In genomic region chr6:31769684-31770371, GRCh38 we compare ENCODE assay signal across 8 cellular contexts. TPM values are rescaled to one million over a fixed set of nuclear protein-coding genes. Genes with fewer than 3 reads are reported as not detected.
DNase-seq lines count a peak whose midpoint lies in the region; ATAC-seq and TF ChIP-seq lines count a peak whose summit lies in the region.

No MANE protein-coding gene starts in this region.

- no peaks in the 10 kb centered on the region for H4K20me1 ChIP-seq in osteoblast (ENCODE audit: insufficient read depth, low read length)

- TF ChIP-seq CTCF in C4-2B (conservative IDR thresholded peaks at IDR 0.05): peak; percentile 96
- TF ChIP-seq CTCF in osteoblast (IDR thresholded peaks at IDR 0.05; ENCODE audit: extremely low read depth, low read depth, low read length): peak; percentile 85

- peak; percentile 96 for DNase-seq in OCI-M1 (lab: John Stamatoyannopoulos, UW)
- DNase-seq in activated T-cell treated with anti-CD3 and anti-CD28 coated beads for 24 hours (ENCODE audit: low read depth): peak; percentile 76
- DNase-seq in fibroblast of gingiva (ENCODE audit: low read depth): peak; percentile 34
- peak; percentile 97 for DNase-seq in osteoblast (ENCODE audit: insufficient read length, low spot score, missing footprints)
- DNase-seq in ureter (ENCODE audit: low spot score): peak; percentile 70

- ATAC-seq in HG02610 (IDR thresholded peaks at IDR 0.05; ENCODE audit: unreplicated experiment) (peak; percentile 50), HG03354 (IDR thresholded peaks at IDR 0.05; ENCODE audit: poor library complexity, severe bottlenecking, unreplicated experiment) (no peak)

- no peak overlapping the region for H3K4me3 ChIP-seq in osteoblast (ENCODE audit: insufficient read depth, low read length)

- H3K79me2 ChIP-seq in osteoblast (ENCODE audit: insufficient read depth, low read length): no peaks in the 10 kb centered on the region

- H3K4me1 ChIP-seq in osteoblast (ENCODE audit: insufficient read depth, low read length): peaks cover 4% of the 10 kb centered on the region

- H3K27ac ChIP-seq in C4-2B (no peak overlapping the region), osteoblast (ENCODE audit: low read depth, low read length) (no peak overlapping the region)

- no peaks in the 10 kb centered on the region for H3K36me3 ChIP-seq in osteoblast (ENCODE audit: insufficient read depth, low read length)

- H3K9me3 ChIP-seq in osteoblast (ENCODE audit: low read depth, low read length): no peaks in the 10 kb centered on the region

- H3K4me2 ChIP-seq in osteoblast (ENCODE audit: insufficient read depth, low read length): no peak overlapping the region

- no peak overlapping the region for H2AFZ ChIP-seq in osteoblast (ENCODE audit: low read length)

- H3K27me3 ChIP-seq in osteoblast (ENCODE audit: insufficient read depth, low read length): no peaks in the 10 kb centered on the region

RNA-seq across cellular contexts. Expression of gene VWA7, which starts 7.3 kb away (rescaled TPM):
- total RNA-seq in osteoblast (0.29 and 0.36 TPM in 2 replicates), ureter (5.5 TPM)

RNA-seq across cellular contexts. Expression of gene SAPCD1, which starts 7.4 kb away (rescaled TPM):
- 0.59 and 1.4 TPM in 2 replicates for total RNA-seq in osteoblast
- 2.8 TPM for total RNA-seq in ureter

RNA-seq across cellular contexts. Expression of gene VARS1, which starts 25.7 kb away (rescaled TPM):
- total RNA-seq in osteoblast: 40.1 and 42.0 TPM in 2 replicates
- 105 TPM for total RNA-seq in ureter

RNA-seq across cellular contexts. Expression of gene MSH5, which starts 30.0 kb away (rescaled TPM):
- total RNA-seq in osteoblast: 12.4 and 13.0 TPM in 2 replicates
- total RNA-seq in ureter: 27.8 TPM

RNA-seq across cellular contexts. Expression of gene CLIC1, which starts 33.5 kb away (rescaled TPM):
- total RNA-seq in osteoblast (502 and 581 TPM in 2 replicates), ureter (276 TPM)

Comparison
In these comparisons a context has a peak if more than half of its experiments do, and no peak if none do; other contexts are left out.
1. DNase-seq: peak in every context shown above with its lines; median percentile 97 in osteoblast; 96 in OCI-M1; 76 in activated T-cell treated with anti-CD3 and anti-CD28 coated beads for 24 hours; 70 in ureter; 34 in fibroblast of gingiva.